Comparison of ENCODE assay signal across 8 cellular contexts in the genomic region with DNA sequence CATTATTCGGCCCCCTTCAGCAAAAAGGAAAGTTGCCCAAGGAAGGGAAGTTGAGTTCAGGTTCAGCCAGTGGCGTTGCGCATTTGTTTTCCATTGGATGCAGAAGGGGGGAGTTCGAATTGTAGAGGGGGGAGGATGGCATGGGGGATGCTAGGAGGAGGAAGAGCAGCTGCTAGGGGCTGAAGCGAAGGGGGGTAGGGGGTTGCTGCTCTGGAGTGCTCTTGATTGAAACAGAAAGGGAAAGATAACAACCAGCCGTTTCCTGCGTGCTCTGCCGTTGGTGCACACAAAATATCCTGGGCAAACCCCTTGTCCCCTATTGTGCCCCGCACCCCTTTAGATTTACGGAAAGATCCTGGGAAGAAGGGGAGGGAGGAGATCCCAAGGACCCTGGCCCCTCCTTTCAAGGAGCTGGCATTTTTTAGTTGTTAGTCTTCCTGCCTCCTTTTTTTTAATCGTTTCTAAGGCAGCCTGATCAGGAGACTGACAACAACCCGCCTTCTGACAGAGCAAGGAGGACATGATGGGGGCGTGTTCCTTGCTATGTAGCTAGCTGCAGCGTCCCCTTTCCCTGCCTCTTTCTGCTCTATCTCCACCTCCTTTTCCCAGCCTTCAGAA. TPM values are rescaled to one million over a fixed set of nuclear protein-coding genes. Genes with fewer than 3 reads are reported as not detected.
A peak's percentile ranks its signal among the peaks of the same experiment; 100 is the strongest.
DNase-seq lines count a peak whose midpoint lies in the region; ATAC-seq, FAIRE-seq and TF ChIP-seq lines count a peak whose summit lies in the region.

No MANE protein-coding gene starts in this region.

- H3K27ac Mint-ChIP-seq in T-helper 1 cell treated with Interleukin-12 subunit alpha and Interleukin-12 subunit beta and Interleukin-4 antibody, amounts not matched to agents 30 μg/mL and 1 μg/mL, for 36 hours = peak overlapping the region; percentile 92

- peak overlapping the region; percentile 80 for H3K4me2 ChIP-seq in GM12878 (ENCODE audit: control insufficient read depth, insufficient read depth)

- H3K4me1 ChIP-seq in HUES48 (ENCODE audit: control insufficient read depth, insufficient read depth, low read length) (peaks cover 52% of the 10 kb centered on the region), GM12878 (ENCODE audit: control insufficient read depth, insufficient read depth, low read length) (peaks cover 23% of the 10 kb centered on the region), iPS-18a (ENCODE audit: control insufficient read depth, low read depth, low read length) (peaks cover 50% of the 10 kb centered on the region), sigmoid colon (peaks cover 3 to 74% (median 59%) of the 10 kb centered on the region in 4 donors)

- peak overlapping the region; percentile 51 for H2AFZ ChIP-seq in GM12878 (ENCODE audit: control insufficient read depth, low read depth, low read length)

- H3K27me3 Mint-ChIP-seq in T-helper 1 cell treated with Interleukin-12 subunit alpha and Interleukin-12 subunit beta and Interleukin-4 antibody, amounts not matched to agents 30 μg/mL and 1 μg/mL, for 36 hours (ENCODE audit: low read depth) = no peaks in the 10 kb centered on the region

- H3K27ac ChIP-seq in HUES48 (ENCODE audit: low read depth, low read length) = peak overlapping the region; percentile 98
- peak overlapping the region; percentile 69 for H3K27ac ChIP-seq in GM12878 (ENCODE audit: control insufficient read depth, insufficient read depth)
- H3K27ac ChIP-seq in iPS-18a (ENCODE audit: low read length) = no peak overlapping the region
- peak overlapping the region; percentile 93 to 97 (median 95) for H3K27ac ChIP-seq in sigmoid colon

- no peak for TF ChIP-seq EP300 in GM12878 (IDR thresholded peaks at IDR 0.05; ENCODE audit: borderline replicate concordance in 1 of 2, control insufficient read depth in 1 of 2, low read depth in 2 of 2, low read length in 2 of 2)
- TF ChIP-seq EP300 in sigmoid colon (IDR thresholded peaks at IDR 0.05) = no peak

- WGBS in GM12878 (ENCODE audit: insufficient coverage, insufficient replicate concordance, low lambda C conversion rate, missing lambda C conversion rate) = 1% methylated on average over 14 of the region's 14 CpGs
- 0 to 2% methylated on average over 14 of the region's 14 CpGs for WGBS in sigmoid colon, 2 donors

- H3K4me3 ChIP-seq in HUES48 (ENCODE audit: low read depth, low read length) (peak overlapping the region; percentile 94), GM12878 (peak overlapping the region; percentile 94), iPS-18a (ENCODE audit: low read length) (peak overlapping the region; percentile 84), sigmoid colon (peak overlapping the region; percentile 88 to 100 (median 98))

- peaks cover 23% of the 10 kb centered on the region for H3K36me3 Mint-ChIP-seq in T-helper 1 cell treated with Interleukin-12 subunit alpha and Interleukin-12 subunit beta and Interleukin-4 antibody, amounts not matched to agents 30 μg/mL and 1 μg/mL, for 36 hours (ENCODE audit: low read depth)

- peak; percentile 65 for FAIRE-seq in GM12878 (lab: Jason Lieb, UNC)

- TF ChIP-seq POLR2A in GM12878 (IDR thresholded peaks at IDR 0.05; ENCODE audit: low read depth, low read length) (no peak), sigmoid colon (IDR thresholded peaks at IDR 0.05) (no peak)

- no peak overlapping the region for H3K9ac ChIP-seq in HUES48 (ENCODE audit: low read depth, low read length)
- H3K9ac ChIP-seq in GM12878 (ENCODE audit: control insufficient read depth, insufficient read depth, low read length) = peak overlapping the region; percentile 63
- H3K9ac ChIP-seq in iPS-18a (ENCODE audit: low read length) = peak overlapping the region; percentile 84

- TSS peak; percentile 33 for BruUV-seq in GM12878 (replicated peaks; lab: Mats Ljungman, UMichigan)

- intact Hi-C loops in GM12878 (cut with micrococcal nuclease; ENCODE audit: unreplicated experiment) (loop anchor here (10.0 kb wide), 1 partner anchor 624 kb away; no protein-coding TSS in a partner anchor), sigmoid colon (cut with DNase I) (loop anchor here (5.0 kb wide), 1 partner anchor 49 kb away; no protein-coding TSS in a partner anchor)

- peaks cover 62% of the 10 kb centered on the region for H3K4me1 Mint-ChIP-seq in T-helper 1 cell treated with Interleukin-12 subunit alpha and Interleukin-12 subunit beta and Interleukin-4 antibody, amounts not matched to agents 30 μg/mL and 1 μg/mL, for 36 hours (ENCODE audit: low read depth)

- TF ChIP-seq RAD21 in GM12878 (IDR thresholded peaks at IDR 0.05; ENCODE audit: insufficient read depth, low read depth, low read length) = no peak

- in situ Hi-C loops in GM12878 (cut with MboI) = no loop called here

- peaks cover 8% of the 10 kb centered on the region for H3K27me3 ChIP-seq in HUES48 (ENCODE audit: control insufficient read depth, insufficient read depth, low read length)
- no peaks in the 10 kb centered on the region for H3K27me3 ChIP-seq in GM12878 (replicated peaks in 1 of 2; ENCODE audit: control insufficient read depth in 2 of 2, insufficient read depth in 2 of 2, low read length in 1 of 2)
- H3K27me3 ChIP-seq in iPS-18a (ENCODE audit: control insufficient read depth, insufficient read depth, low read length) = peaks cover 6% of the 10 kb centered on the region
- no peaks in the 10 kb centered on the region for H3K27me3 ChIP-seq in sigmoid colon

- SMC1A ChIA-PET in GM12878 (lab: Charles Lee; ENCODE audit: uncharacterized antibody, unreplicated experiment) = interaction anchor here (0.6 to 2.5 kb wide), 10 partner anchors 10 to 240 kb away, joined by 3 to 11 read pairs (median 4); no protein-coding TSS in a partner anchor

- no peaks in the 10 kb centered on the region; the same call in 1 of the 2 replicates for H4K20me1 ChIP-seq in GM12878 (ENCODE audit: control insufficient read depth, insufficient read depth)

- CTCF ChIA-PET in GM12878 (lab: Yijun Ruan, JAX) = interaction anchor here (0.6 to 2.1 kb wide), 5 partner anchors 10 to 73 kb away, joined by 3 to 10 read pairs (median 5); no protein-coding TSS in a partner anchor

- peak; percentile 45 for ATAC-seq in GM12878

- H3K9me3 ChIP-seq in HUES48 (ENCODE audit: control insufficient read depth, insufficient read depth, low read length) (no peaks in the 10 kb centered on the region), GM12878 (replicated peaks; ENCODE audit: control insufficient read depth, insufficient read depth, low read length) (no peaks in the 10 kb centered on the region), iPS-18a (ENCODE audit: control insufficient read depth, low read depth, low read length) (no peaks in the 10 kb centered on the region), sigmoid colon (no peaks in the 10 kb centered on the region)

- peaks cover 71% of the 10 kb centered on the region for H3K79me2 ChIP-seq in GM12878 (ENCODE audit: control insufficient read depth, insufficient read depth, low read length)

- H3K4me3 Mint-ChIP-seq in T-helper 1 cell treated with Interleukin-12 subunit alpha and Interleukin-12 subunit beta and Interleukin-4 antibody, amounts not matched to agents 30 μg/mL and 1 μg/mL, for 36 hours = peak overlapping the region; percentile 93

- H3K36me3 ChIP-seq in HUES48 (ENCODE audit: control insufficient read depth, insufficient read depth, low read length) (peaks cover 15% of the 10 kb centered on the region), GM12878 (ENCODE audit: control insufficient read depth in 2 of 2, insufficient read depth in 2 of 2, low read length in 1 of 2) (no peaks in the 10 kb centered on the region), iPS-18a (ENCODE audit: control insufficient read depth, low read depth, low read length) (peaks cover 22% of the 10 kb centered on the region), sigmoid colon (no peaks in the 10 kb centered on the region)

- no peaks in the 10 kb centered on the region for H3K9me3 Mint-ChIP-seq in T-helper 1 cell treated with Interleukin-12 subunit alpha and Interleukin-12 subunit beta and Interleukin-4 antibody, amounts not matched to agents 30 μg/mL and 1 μg/mL, for 36 hours

- RAD21 ChIA-PET in GM12878 (lab: Charles Lee; ENCODE audit: unreplicated experiment) = interaction anchor here (0.8 to 3.4 kb wide), 4 partner anchors 10 to 36 kb away, joined by 3 to 16 read pairs (median 8); partner anchors contain the start of gene ATP5MG

- TF ChIP-seq CTCF in GM12878 (IDR thresholded peaks at IDR 0.05 in 2 of 3, conservative IDR thresholded peaks at IDR 0.05 in 1 of 3; ENCODE audit: control insufficient read depth in 2 of 3, extremely low read depth in 1 of 3, insufficient read depth in 1 of 3, low read depth in 3 of 3, low read length in 3 of 3) (no peak), sigmoid colon (IDR thresholded peaks at IDR 0.05) (no peak)

- POLR2A ChIA-PET in GM12878 (lab: Charles Lee) = interaction anchor here (0.7 to 1.9 kb wide), 6 partner anchors 10 to 38 kb away, joined by 3 to 7 read pairs (median 4); no protein-coding TSS in a partner anchor

- DNase-seq in ELR (ENCODE audit: low read depth) (peak; percentile 83), GM12878 (ENCODE audit: low read depth, low spot score) (no peak), sigmoid colon (peak; percentile 72), GM19240 (ENCODE audit: insufficient read length, low spot score) (no peak), NCI-H524 treated with DMSO at 0.1 percent for 48 hours (lab: John Stamatoyannopoulos, UW) (no peak)

RNA-seq across cellular contexts. Expression of gene KMT2A, which starts 2.1 kb away (rescaled TPM):
- 276 and 281 TPM in 2 replicates for total RNA-seq in GM12878 (2013; cell fraction: nucleolus; rRNA removed)
- total RNA-seq in GM12878 (2014; rRNA removed) = 24.9 and 25.2 TPM in 2 replicates
- total RNA-seq in GM12878 (2014; rRNA removed; fragmentation: Illumina TruSeq; extraction: Trizol) = 28.1 and 30.4 TPM in 2 replicates
- 52.6 and 56.9 TPM in 2 replicates for total RNA-seq in GM12878 (2021)
- polyA plus RNA-seq in GM12878 (2011; ENCODE audit: low read depth) = 21.9 TPM
- 25.7 and 27.1 TPM in 2 replicates for polyA plus RNA-seq in GM12878 (2011; rRNA removed)
- 27.8 and 30.6 TPM in 2 replicates for polyA plus RNA-seq in GM12878 (2011; cell fraction: cytosol; rRNA removed)
- 106 and 129 TPM in 2 replicates for polyA plus RNA-seq in GM12878 (2011; cell fraction: nucleus; rRNA removed)
- polyA plus RNA-seq in GM12878 (2012) = 24.1 and 29.5 TPM in 2 replicates
- polyA plus RNA-seq in GM12878 (2014; fragmentation: Illumina TruSeq; extraction: Trizol) = 38.6 and 39.0 TPM in 2 replicates
- 1 to 10 TPM; 6.1 to 7.4 TPM for polyA plus RNA-seq in GM12878 (2014; fragmentation: Nextera tagmentation; extraction: Ambion mirVana)
- polyA plus RNA-seq in GM12878 (2014; rRNA removed) = 25.4 and 28.9 TPM in 2 replicates
- 10 to 100 TPM; 11.2 to 12.7 TPM for polyA plus RNA-seq in GM12878 (2016; fragmentation: Nextera tagmentation; extraction: Ambion mirVana)
- 83.9 and 95.8 TPM in 2 replicates for polyA minus RNA-seq in GM12878 (2011; rRNA and poly(A)+ RNA removed)
- 25.9 and 28.2 TPM in 2 replicates for polyA minus RNA-seq in GM12878 (2011; cell fraction: cytosol; rRNA and poly(A)+ RNA removed)
- 103 and 145 TPM in 2 replicates for polyA minus RNA-seq in GM12878 (2011; cell fraction: nucleus; rRNA and poly(A)+ RNA removed)
- total RNA-seq in sigmoid colon = 10 to 100 TPM; 42.9 to 93.9 (median 62.8) TPM
- polyA plus RNA-seq in sigmoid colon = 10 to 100 TPM in 1 of 3 donors, 1 to 10 TPM in 2; 5.3 to 21.3 (median 5.4) TPM

RNA-seq across cellular contexts. Expression of gene ATP5MG, which starts 37.0 kb away (rescaled TPM):
- 24.1 and 29.2 TPM in 2 replicates for total RNA-seq in GM12878 (2013; cell fraction: nucleolus; rRNA removed)
- total RNA-seq in GM12878 (2014; rRNA removed) (211 and 295 TPM in 2 replicates), GM12878 (2014; rRNA removed; fragmentation: Illumina TruSeq; extraction: Trizol) (317 and 321 TPM in 2 replicates), GM12878 (2021) (316 and 333 TPM in 2 replicates), sigmoid colon (100 to 1,000 TPM in 2 of 4 donors, 10 to 100 TPM in 2; 54.7 to 141 (median 84.8) TPM)
- polyA plus RNA-seq in GM12878 (2011; ENCODE audit: low read depth) = 4,287 TPM
- polyA plus RNA-seq in GM12878 (2011; rRNA removed) (735 and 1,009 TPM in 2 replicates), GM12878 (2014; fragmentation: Illumina TruSeq; extraction: Trizol) (287 and 299 TPM in 2 replicates), GM12878 (2014; fragmentation: Nextera tagmentation; extraction: Ambion mirVana) (1,000 to 10,000 TPM; 2,154 to 2,276 TPM), GM12878 (2014; rRNA removed) (531 and 577 TPM in 2 replicates), GM12878 (2016; fragmentation: Nextera tagmentation; extraction: Ambion mirVana) (1,000 to 10,000 TPM; 1,057 to 1,150 TPM), sigmoid colon (100 to 1,000 TPM; 232 to 559 (median 315) TPM)
- polyA plus RNA-seq in GM12878 (2011; cell fraction: cytosol; rRNA removed) = 470 and 534 TPM in 2 replicates
- polyA plus RNA-seq in GM12878 (2011; cell fraction: nucleus; rRNA removed) = 201 and 214 TPM in 2 replicates
- 410 and 516 TPM in 2 replicates for polyA plus RNA-seq in GM12878 (2012)
- polyA minus RNA-seq in GM12878 (2011; rRNA and poly(A)+ RNA removed) = 71.3 and 77.4 TPM in 2 replicates
- 45.6 and 63.6 TPM in 2 replicates for polyA minus RNA-seq in GM12878 (2011; cell fraction: cytosol; rRNA and poly(A)+ RNA removed)
- 12.3 and 22.5 TPM in 2 replicates for polyA minus RNA-seq in GM12878 (2011; cell fraction: nucleus; rRNA and poly(A)+ RNA removed)

Comparison
In these comparisons a context has a peak if more than half of its experiments do, and no peak if none do; other contexts are left out.
1. DNase-seq: peak in ELR (single experiment) and sigmoid colon (single experiment); none in GM12878 (single experiment), GM19240 (single experiment) and NCI-H524 treated with DMSO at 0.1 percent for 48 hours (single experiment).
2. Peak in every context shown above with its lines, with median percentiles within 50 percentile points of each other: H3K4me3 ChIP-seq.